1 cellular context compared by ENCODE assay signal in the genomic region with DNA sequence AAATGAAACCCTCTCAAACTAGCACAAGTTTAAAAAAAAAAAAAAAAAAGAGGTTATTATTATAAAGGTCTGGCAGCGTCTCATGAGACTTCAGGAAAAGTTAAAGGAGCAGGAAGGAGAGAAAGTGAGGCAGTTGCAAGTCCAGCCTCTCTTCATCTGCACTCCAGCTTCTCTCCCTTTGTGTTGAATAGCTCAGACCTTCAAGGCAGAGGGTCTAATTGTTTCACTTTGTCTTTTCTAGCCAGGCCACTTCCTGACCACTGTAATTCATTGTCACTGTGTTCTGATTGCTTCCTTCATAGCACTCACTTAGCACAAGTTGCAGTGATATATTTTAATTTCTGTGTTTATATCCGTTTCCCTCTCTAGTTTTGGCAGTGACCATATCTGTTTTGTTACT.
TF ChIP-seq lines count a peak whose summit lies in the region.

No MANE protein-coding gene starts in this region.

TF ChIP-seq in GM23338, 12 proteins besides CTCF, POLR2A, EP300 and RAD21 (continued from another document):
- TF ChIP-seq, protein P1, sequence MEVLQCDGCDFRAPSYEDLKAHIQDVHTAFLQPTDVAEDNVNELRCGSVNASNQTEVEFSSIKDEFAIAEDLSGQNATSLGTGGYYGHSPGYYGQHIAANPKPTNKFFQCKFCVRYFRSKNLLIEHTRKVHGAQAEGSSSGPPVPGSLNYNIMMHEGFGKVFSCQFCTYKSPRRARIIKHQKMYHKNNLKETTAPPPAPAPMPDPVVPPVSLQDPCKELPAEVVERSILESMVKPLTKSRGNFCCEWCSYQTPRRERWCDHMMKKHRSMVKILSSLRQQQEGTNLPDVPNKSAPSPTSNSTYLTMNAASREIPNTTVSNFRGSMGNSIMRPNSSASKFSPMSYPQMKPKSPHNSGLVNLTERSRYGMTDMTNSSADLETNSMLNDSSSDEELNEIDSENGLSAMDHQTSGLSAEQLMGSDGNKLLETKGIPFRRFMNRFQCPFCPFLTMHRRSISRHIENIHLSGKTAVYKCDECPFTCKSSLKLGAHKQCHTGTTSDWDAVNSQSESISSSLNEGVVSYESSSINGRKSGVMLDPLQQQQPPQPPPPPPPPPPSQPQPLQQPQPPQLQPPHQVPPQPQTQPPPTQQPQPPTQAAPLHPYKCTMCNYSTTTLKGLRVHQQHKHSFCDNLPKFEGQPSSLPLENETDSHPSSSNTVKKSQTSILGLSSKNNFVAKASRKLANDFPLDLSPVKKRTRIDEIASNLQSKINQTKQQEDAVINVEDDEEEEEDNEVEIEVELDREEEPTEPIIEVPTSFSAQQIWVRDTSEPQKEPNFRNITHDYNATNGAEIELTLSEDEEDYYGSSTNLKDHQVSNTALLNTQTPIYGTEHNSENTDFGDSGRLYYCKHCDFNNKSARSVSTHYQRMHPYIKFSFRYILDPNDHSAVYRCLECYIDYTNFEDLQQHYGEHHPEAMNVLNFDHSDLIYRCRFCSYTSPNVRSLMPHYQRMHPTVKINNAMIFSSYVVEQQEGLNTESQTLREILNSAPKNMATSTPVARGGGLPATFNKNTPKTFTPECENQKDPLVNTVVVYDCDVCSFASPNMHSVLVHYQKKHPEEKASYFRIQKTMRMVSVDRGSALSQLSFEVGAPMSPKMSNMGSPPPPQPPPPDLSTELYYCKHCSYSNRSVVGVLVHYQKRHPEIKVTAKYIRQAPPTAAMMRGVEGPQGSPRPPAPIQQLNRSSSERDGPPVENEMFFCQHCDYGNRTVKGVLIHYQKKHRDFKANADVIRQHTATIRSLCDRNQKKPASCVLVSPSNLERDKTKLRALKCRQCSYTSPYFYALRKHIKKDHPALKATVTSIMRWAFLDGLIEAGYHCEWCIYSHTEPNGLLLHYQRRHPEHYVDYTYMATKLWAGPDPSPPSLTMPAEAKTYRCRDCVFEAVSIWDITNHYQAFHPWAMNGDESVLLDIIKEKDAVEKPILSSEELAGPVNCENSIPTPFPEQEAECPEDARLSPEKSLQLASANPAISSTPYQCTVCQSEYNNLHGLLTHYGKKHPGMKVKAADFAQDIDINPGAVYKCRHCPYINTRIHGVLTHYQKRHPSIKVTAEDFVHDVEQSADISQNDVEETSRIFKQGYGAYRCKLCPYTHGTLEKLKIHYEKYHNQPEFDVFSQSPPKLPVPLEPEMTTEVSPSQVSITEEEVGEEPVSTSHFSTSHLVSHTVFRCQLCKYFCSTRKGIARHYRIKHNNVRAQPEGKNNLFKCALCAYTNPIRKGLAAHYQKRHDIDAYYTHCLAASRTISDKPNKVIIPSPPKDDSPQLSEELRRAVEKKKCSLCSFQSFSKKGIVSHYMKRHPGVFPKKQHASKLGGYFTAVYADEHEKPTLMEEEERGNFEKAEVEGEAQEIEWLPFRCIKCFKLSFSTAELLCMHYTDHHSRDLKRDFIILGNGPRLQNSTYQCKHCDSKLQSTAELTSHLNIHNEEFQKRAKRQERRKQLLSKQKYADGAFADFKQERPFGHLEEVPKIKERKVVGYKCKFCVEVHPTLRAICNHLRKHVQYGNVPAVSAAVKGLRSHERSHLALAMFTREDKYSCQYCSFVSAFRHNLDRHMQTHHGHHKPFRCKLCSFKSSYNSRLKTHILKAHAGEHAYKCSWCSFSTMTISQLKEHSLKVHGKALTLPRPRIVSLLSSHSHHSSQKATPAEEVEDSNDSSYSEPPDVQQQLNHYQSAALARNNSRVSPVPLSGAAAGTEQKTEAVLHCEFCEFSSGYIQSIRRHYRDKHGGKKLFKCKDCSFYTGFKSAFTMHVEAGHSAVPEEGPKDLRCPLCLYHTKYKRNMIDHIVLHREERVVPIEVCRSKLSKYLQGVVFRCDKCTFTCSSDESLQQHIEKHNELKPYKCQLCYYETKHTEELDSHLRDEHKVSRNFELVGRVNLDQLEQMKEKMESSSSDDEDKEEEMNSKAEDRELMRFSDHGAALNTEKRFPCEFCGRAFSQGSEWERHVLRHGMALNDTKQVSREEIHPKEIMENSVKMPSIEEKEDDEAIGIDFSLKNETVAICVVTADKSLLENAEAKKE (CRISPR knock-in tag; IDR thresholded peaks at IDR 0.05), result no peak
- TF ChIP-seq NANOG (IDR thresholded peaks at IDR 0.05; ENCODE audit: borderline replicate concordance) (no peak), EZH2 (IDR thresholded peaks at IDR 0.05; ENCODE audit: low read depth, unreplicated experiment) (no peak), ZNF331 (CRISPR knock-in tag; IDR thresholded peaks at IDR 0.05; ENCODE audit: low read depth) (no peak), JUNB (IDR thresholded peaks at IDR 0.05; ENCODE audit: unreplicated experiment) (no peak), POLR2AphosphoS5 (IDR thresholded peaks at IDR 0.05; ENCODE audit: low read depth) (no peak)
- TF ChIP-seq, protein P2, sequence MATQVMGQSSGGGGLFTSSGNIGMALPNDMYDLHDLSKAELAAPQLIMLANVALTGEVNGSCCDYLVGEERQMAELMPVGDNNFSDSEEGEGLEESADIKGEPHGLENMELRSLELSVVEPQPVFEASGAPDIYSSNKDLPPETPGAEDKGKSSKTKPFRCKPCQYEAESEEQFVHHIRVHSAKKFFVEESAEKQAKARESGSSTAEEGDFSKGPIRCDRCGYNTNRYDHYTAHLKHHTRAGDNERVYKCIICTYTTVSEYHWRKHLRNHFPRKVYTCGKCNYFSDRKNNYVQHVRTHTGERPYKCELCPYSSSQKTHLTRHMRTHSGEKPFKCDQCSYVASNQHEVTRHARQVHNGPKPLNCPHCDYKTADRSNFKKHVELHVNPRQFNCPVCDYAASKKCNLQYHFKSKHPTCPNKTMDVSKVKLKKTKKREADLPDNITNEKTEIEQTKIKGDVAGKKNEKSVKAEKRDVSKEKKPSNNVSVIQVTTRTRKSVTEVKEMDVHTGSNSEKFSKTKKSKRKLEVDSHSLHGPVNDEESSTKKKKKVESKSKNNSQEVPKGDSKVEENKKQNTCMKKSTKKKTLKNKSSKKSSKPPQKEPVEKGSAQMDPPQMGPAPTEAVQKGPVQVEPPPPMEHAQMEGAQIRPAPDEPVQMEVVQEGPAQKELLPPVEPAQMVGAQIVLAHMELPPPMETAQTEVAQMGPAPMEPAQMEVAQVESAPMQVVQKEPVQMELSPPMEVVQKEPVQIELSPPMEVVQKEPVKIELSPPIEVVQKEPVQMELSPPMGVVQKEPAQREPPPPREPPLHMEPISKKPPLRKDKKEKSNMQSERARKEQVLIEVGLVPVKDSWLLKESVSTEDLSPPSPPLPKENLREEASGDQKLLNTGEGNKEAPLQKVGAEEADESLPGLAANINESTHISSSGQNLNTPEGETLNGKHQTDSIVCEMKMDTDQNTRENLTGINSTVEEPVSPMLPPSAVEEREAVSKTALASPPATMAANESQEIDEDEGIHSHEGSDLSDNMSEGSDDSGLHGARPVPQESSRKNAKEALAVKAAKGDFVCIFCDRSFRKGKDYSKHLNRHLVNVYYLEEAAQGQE (IDR thresholded peaks at IDR 0.05; ENCODE audit: unreplicated experiment), result no peak
